14 cellular contexts compared by ENCODE assay signal in genomic region chrX:9153299-9153698, GRCh38.
A peak's percentile ranks its signal among the peaks of the same experiment; 100 is the strongest.
DNase-seq lines count a peak whose midpoint lies in the region; ATAC-seq lines count a peak whose summit lies in the region.
"Had no signal": no experiment of that assay in that cellular context is flagged by ENCODE, and none has a peak within 500 bp of the region (broad histone marks: within the 10 kb centered on the region; RNA-seq: fewer than 3 reads in every experiment).

No MANE protein-coding gene starts in this region.

- peak overlapping the region; percentile 84 for H3K27ac Mint-ChIP-seq in activated T-cell treated with anti-CD3 and anti-CD28 coated beads, Interleukin-2, amount 50 U/mL, for 72 hours
- peak overlapping the region; percentile 82 for H3K27ac Mint-ChIP-seq in activated CD4-positive, alpha-beta memory T cell treated with anti-CD3 and anti-CD28 coated beads for 36 hours
- H3K27ac Mint-ChIP-seq in stimulated activated naive CD8-positive, alpha-beta T cell treated with anti-CD3 and anti-CD28 coated beads, Interleukin-15, amount 100 ng/mL, for 72 hours = peak overlapping the region; percentile 63 to 71
- H3K27ac Mint-ChIP-seq: T-helper 17 cell had no signal

- H3K4me1 Mint-ChIP-seq in activated T-cell treated with anti-CD3 and anti-CD28 coated beads, Interleukin-2, amount 50 U/mL, for 72 hours (ENCODE audit: low read depth) = peaks cover 11% of the 10 kb centered on the region
- peaks cover 14% of the 10 kb centered on the region for H3K4me1 Mint-ChIP-seq in activated CD4-positive, alpha-beta memory T cell treated with anti-CD3 and anti-CD28 coated beads for 36 hours (ENCODE audit: low read depth)
- H3K4me1 Mint-ChIP-seq in stimulated activated naive CD8-positive, alpha-beta T cell treated with anti-CD3 and anti-CD28 coated beads, Interleukin-15, amount 100 ng/mL, for 72 hours = peaks cover 9% of the 10 kb centered on the region
- H3K4me1 Mint-ChIP-seq: T-helper 17 cell had no signal

- intact Hi-C loops in activated CD4-positive, alpha-beta memory T cell treated with anti-CD3 and anti-CD28 coated beads for 36 hours (cut with micrococcal nuclease) = loop anchor here (2.0 kb wide), 1 partner anchor 14 kb away; no protein-coding TSS in a partner anchor

- CTCF ChIA-PET in activated CD4-positive, alpha-beta memory T cell treated with anti-CD3 and anti-CD28 coated beads for 36 hours (lab: Charles Lee) = no interaction called here

- POLR2A ChIA-PET in activated CD4-positive, alpha-beta memory T cell treated with anti-CD3 and anti-CD28 coated beads for 36 hours (lab: Charles Lee) = no interaction called here

- H3K4me3 Mint-ChIP-seq in activated T-cell treated with anti-CD3 and anti-CD28 coated beads, Interleukin-2, amount 50 U/mL, for 72 hours = peak overlapping the region in 1 of 2 donors; percentile 60
- no peak overlapping the region for H3K4me3 Mint-ChIP-seq in activated CD4-positive, alpha-beta memory T cell treated with anti-CD3 and anti-CD28 coated beads for 36 hours
- H3K4me3 Mint-ChIP-seq in stimulated activated naive CD8-positive, alpha-beta T cell treated with anti-CD3 and anti-CD28 coated beads, Interleukin-15, amount 100 ng/mL, for 72 hours = no peak overlapping the region
- H3K4me3 Mint-ChIP-seq: neural crest cell, T-helper 17 cell had no signal

- no peak for DNase-seq in activated T-cell treated with anti-CD3 and anti-CD28 coated beads, Interleukin-2, amount 50 U/mL, for 72 hours
- no peak for DNase-seq in activated T-cell treated with anti-CD3 and anti-CD28 coated beads, Interleukin-2, amount 50 U/mL, for 1 hour
- DNase-seq in activated CD4-positive, alpha-beta memory T cell treated with anti-CD3 and anti-CD28 coated beads for 36 hours = no peak
- DNase-seq in fibroblast of peridontal ligament (ENCODE audit: extremely low read depth) = peak; percentile 39
- no peak for DNase-seq in stimulated activated naive CD8-positive, alpha-beta T cell treated with anti-CD3 and anti-CD28 coated beads, Interleukin-15, amount 100 ng/mL, for 72 hours
- DNase-seq in central memory CD4-positive, alpha-beta T cell = no peak
- no peak for DNase-seq in activated gamma-delta T cell treated with Interleukin-2 at 50 U/mL for 16 hours
- DNase-seq in SHP77 (lab: John Stamatoyannopoulos, UW) = no peak
- DNase-seq: NCI-H2081 treated with DMSO at 0.1 percent for 48 hours; stimulated activated CD4-positive, alpha-beta T cell treated with anti-CD3 and anti-CD28 coated beads, Interleukin-1b, Interleukin-23, amount 100 ng/mL, for 48 hours; T-helper 17 cell; transverse colon had no signal

- H3K27me3 Mint-ChIP-seq in activated T-cell treated with anti-CD3 and anti-CD28 coated beads, Interleukin-2, amount 50 U/mL, for 72 hours (ENCODE audit: low read depth) = peaks cover 9% of the 10 kb centered on the region
- no peaks in the 10 kb centered on the region for H3K27me3 Mint-ChIP-seq in activated CD4-positive, alpha-beta memory T cell treated with anti-CD3 and anti-CD28 coated beads for 36 hours
- no peaks in the 10 kb centered on the region for H3K27me3 Mint-ChIP-seq in stimulated activated naive CD8-positive, alpha-beta T cell treated with anti-CD3 and anti-CD28 coated beads, Interleukin-15, amount 100 ng/mL, for 72 hours
- H3K27me3 Mint-ChIP-seq: T-helper 17 cell had no signal

- peak; percentile 58 for ATAC-seq in activated T-cell treated with anti-CD3 and anti-CD28 coated beads, Interleukin-2, amount 50 U/mL, for 72 hours (replicated peaks in 1 of 2)
- ATAC-seq in stimulated activated naive CD8-positive, alpha-beta T cell treated with anti-CD3 and anti-CD28 coated beads, Interleukin-15, amount 100 ng/mL, for 72 hours = no peak
- ATAC-seq: activated CD4-positive, CD25-positive, alpha-beta regulatory T cell treated with anti-CD3 and anti-CD28 coated beads, Interleukin-2, amount 50 U/mL, for 24 hours; T-helper 17 cell had no signal

- H3K36me3 Mint-ChIP-seq in activated T-cell treated with anti-CD3 and anti-CD28 coated beads, Interleukin-2, amount 50 U/mL, for 72 hours (ENCODE audit: insufficient read depth in 2 of 2) = peaks cover 8 to 21% of the 10 kb centered on the region in 2 donors
- peaks cover 6% of the 10 kb centered on the region for H3K36me3 Mint-ChIP-seq in activated CD4-positive, alpha-beta memory T cell treated with anti-CD3 and anti-CD28 coated beads for 36 hours

- peaks cover 3 to 10% of the 10 kb centered on the region in 2 donors for H3K9me3 Mint-ChIP-seq in activated T-cell treated with anti-CD3 and anti-CD28 coated beads, Interleukin-2, amount 50 U/mL, for 72 hours
- H3K9me3 Mint-ChIP-seq in activated CD4-positive, alpha-beta memory T cell treated with anti-CD3 and anti-CD28 coated beads for 36 hours = peaks cover 14% of the 10 kb centered on the region
- H3K9me3 Mint-ChIP-seq in stimulated activated naive CD8-positive, alpha-beta T cell treated with anti-CD3 and anti-CD28 coated beads, Interleukin-15, amount 100 ng/mL, for 72 hours = peaks cover 5 to 15% of the 10 kb centered on the region in 2 donors
